ENCODE assay signal across 8 cellular contexts in genomic region chr6:145814501-145815350, GRCh38. TPM values are rescaled to one million over a fixed set of nuclear protein-coding genes. Genes with fewer than 3 reads are reported as not detected.
DNase-seq lines count a peak whose midpoint lies in the region; ATAC-seq and TF ChIP-seq lines count a peak whose summit lies in the region.

A gene with protein sequence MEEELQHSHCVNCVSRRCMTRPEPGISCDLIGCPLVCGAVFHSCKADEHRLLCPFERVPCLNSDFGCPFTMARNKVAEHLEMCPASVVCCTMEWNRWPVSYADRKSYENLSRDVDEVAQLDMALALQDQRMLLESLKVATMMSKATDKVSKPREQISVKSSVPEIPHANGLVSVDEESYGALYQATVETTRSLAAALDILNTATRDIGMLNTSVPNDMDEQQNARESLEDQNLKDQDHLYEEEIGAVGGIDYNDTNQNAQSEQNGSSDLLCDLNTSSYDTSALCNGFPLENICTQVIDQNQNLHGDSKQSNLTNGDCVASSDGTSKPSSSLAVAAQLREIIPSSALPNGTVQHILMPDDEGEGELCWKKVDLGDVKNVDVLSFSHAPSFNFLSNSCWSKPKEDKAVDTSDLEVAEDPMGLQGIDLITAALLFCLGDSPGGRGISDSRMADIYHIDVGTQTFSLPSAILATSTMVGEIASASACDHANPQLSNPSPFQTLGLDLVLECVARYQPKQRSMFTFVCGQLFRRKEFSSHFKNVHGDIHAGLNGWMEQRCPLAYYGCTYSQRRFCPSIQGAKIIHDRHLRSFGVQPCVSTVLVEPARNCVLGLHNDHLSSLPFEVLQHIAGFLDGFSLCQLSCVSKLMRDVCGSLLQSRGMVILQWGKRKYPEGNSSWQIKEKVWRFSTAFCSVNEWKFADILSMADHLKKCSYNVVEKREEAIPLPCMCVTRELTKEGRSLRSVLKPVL (minus strand): TSS chr6:145814795. CDS start chr6:145806405, 8,390 bp downstream.

- H3K36me3 Mint-ChIP-seq in activated CD4-positive, alpha-beta memory T cell treated with anti-CD3 and anti-CD28 coated beads, Interleukin-2, amount 10 ng/mL, durations not matched to agents 7 days and 5 days (ENCODE audit: low read depth), result no peaks in the 10 kb centered on the region

- H3K27ac ChIP-seq in ectodermal cell (ENCODE audit: insufficient read depth, low read depth, low read length, poor library complexity, severe bottlenecking), result peak within 1 kb of the TSS; percentile 95
- H3K27ac ChIP-seq in lung (ENCODE audit: low read depth in 1 of 2, low read length in 1 of 2), result peak within 1 kb of the TSS; percentile 97 to 99

- H3K4me3 ChIP-seq in ectodermal cell (ENCODE audit: insufficient read depth, low read depth, low read length) (peak within 1 kb of the TSS; percentile 83), lung (peak within 1 kb of the TSS; percentile 83)

- H3K9me3 ChIP-seq in ectodermal cell (ENCODE audit: control insufficient read depth, low read length) (no peaks in the 10 kb centered on the region), lung (ENCODE audit: control insufficient read depth in 2 of 2, insufficient read depth in 1 of 2, low read length in 1 of 2) (no peaks in the 10 kb centered on the region)

- peak; percentile 66 for ATAC-seq in GM19372 (IDR thresholded peaks at IDR 0.05; ENCODE audit: low read depth, unreplicated experiment)
- ATAC-seq in HG03521 (IDR thresholded peaks at IDR 0.05; ENCODE audit: unreplicated experiment), result peak; percentile 77
- ATAC-seq in lung (ENCODE audit: insufficient read depth, low FRiP score), result peak; percentile 99

- H3K36me3 ChIP-seq in ectodermal cell (ENCODE audit: control insufficient read depth, insufficient read depth, low read length), result no peaks in the 10 kb centered on the region
- H3K36me3 ChIP-seq in lung (ENCODE audit: control insufficient read depth in 2 of 2, insufficient read depth in 2 of 2, low read length in 2 of 2), result no peaks in the 10 kb centered on the region

- peaks cover 3% of the 10 kb centered on the region for H3K4me1 ChIP-seq in ectodermal cell (ENCODE audit: control insufficient read depth, insufficient read depth, low read length)
- H3K4me1 ChIP-seq in lung (ENCODE audit: control insufficient read depth in 2 of 2, insufficient read depth in 2 of 2, low read length in 2 of 2), result peaks cover 2 to 4% of the 10 kb centered on the region in 2 donors

- H3K4me1 Mint-ChIP-seq in activated CD4-positive, alpha-beta memory T cell treated with anti-CD3 and anti-CD28 coated beads, Interleukin-2, amount 10 ng/mL, durations not matched to agents 7 days and 5 days, result peaks cover 29% of the 10 kb centered on the region

- POLR2A ChIA-PET in activated CD4-positive, alpha-beta memory T cell treated with anti-CD3 and anti-CD28 coated beads, Interleukin-2, amount 10 ng/mL, durations not matched to agents 7 days and 5 days (lab: Charles Lee), result interaction anchor here (0.6 to 3.6 kb wide), 16 partner anchors 10 to 1231 kb away, joined by 3 to 84 read pairs (median 4); partner anchors contain the start of genes EPM2A and SHPRH

- TF ChIP-seq CTCF in lung (IDR thresholded peaks at IDR 0.05; ENCODE audit: control extremely low read depth, extremely low read depth), result no peak

- no peaks in the 10 kb centered on the region for H3K9me3 Mint-ChIP-seq in activated CD4-positive, alpha-beta memory T cell treated with anti-CD3 and anti-CD28 coated beads, Interleukin-2, amount 10 ng/mL, durations not matched to agents 7 days and 5 days

- DNase-seq in CD1c-positive myeloid dendritic cell (ENCODE audit: extremely low spot score) (peak; percentile 96), NCI-H69 (lab: John Stamatoyannopoulos, UW) (peak; percentile 96), lung (ENCODE audit: low spot score) (peak; percentile 86)
- peak; percentile 90 for DNase-seq in activated CD4-positive, alpha-beta memory T cell treated with anti-CD3 and anti-CD28 coated beads, Interleukin-2, amount 10 ng/mL, durations not matched to agents 7 days and 5 days
- DNase-seq in stimulated activated CD4-positive, alpha-beta T cell treated with anti-CD3 and anti-CD28 coated beads, TNF-alpha, amount 100 ng/mL, for 4 hours (ENCODE audit: low read depth in 3 of 3), result peak; percentile 69 to 82 (median 77)

- H3K27ac Mint-ChIP-seq in activated CD4-positive, alpha-beta memory T cell treated with anti-CD3 and anti-CD28 coated beads, Interleukin-2, amount 10 ng/mL, durations not matched to agents 7 days and 5 days, result peak within 1 kb of the TSS; percentile 88

- no peaks in the 10 kb centered on the region for H3K27me3 ChIP-seq in ectodermal cell (ENCODE audit: control insufficient read depth, insufficient read depth, low read length, poor library complexity, severe bottlenecking)
- no peaks in the 10 kb centered on the region for H3K27me3 ChIP-seq in lung (ENCODE audit: control insufficient read depth, insufficient read depth)

- no peaks in the 10 kb centered on the region for H3K27me3 Mint-ChIP-seq in activated CD4-positive, alpha-beta memory T cell treated with anti-CD3 and anti-CD28 coated beads, Interleukin-2, amount 10 ng/mL, durations not matched to agents 7 days and 5 days

- peak within 1 kb of the TSS; percentile 91 for H3K4me3 Mint-ChIP-seq in activated CD4-positive, alpha-beta memory T cell treated with anti-CD3 and anti-CD28 coated beads, Interleukin-2, amount 10 ng/mL, durations not matched to agents 7 days and 5 days

- 0% methylated on average over 91 of the region's 91 CpGs for WGBS in ectodermal cell, 2 experiments
- WGBS in lung, 2 donors, result 0 to 1% methylated on average over 79 to 91 of the region's 91 CpGs

- CTCF ChIA-PET in activated CD4-positive, alpha-beta memory T cell treated with anti-CD3 and anti-CD28 coated beads, Interleukin-2, amount 10 ng/mL, durations not matched to agents 7 days and 5 days (lab: Charles Lee), result interaction anchor here (0.9 to 1.9 kb wide), 8 partner anchors 11 to 113 kb away, joined by 3 to 7 read pairs (median 3); partner anchors contain the start of gene EPM2A

RNA-seq across cellular contexts. Expression of the gene that starts here (rescaled TPM):
- total RNA-seq in activated CD4-positive, alpha-beta memory T cell treated with anti-CD3 and anti-CD28 coated beads, Interleukin-2, amount 10 ng/mL, durations not matched to agents 7 days and 5 days, result 1 to 10 TPM; 5.0 to 5.5 TPM
- polyA plus RNA-seq in ectodermal cell (2013, experiment 1 of 4), result 21.9 TPM
- polyA plus RNA-seq in ectodermal cell (2013, experiment 2 of 4), result 24.1 TPM
- polyA plus RNA-seq in ectodermal cell (2013, experiment 3 of 4), result 17.7 TPM
- polyA plus RNA-seq in ectodermal cell (2013, experiment 4 of 4), result 19.8 TPM
- total RNA-seq in lung, result 10 to 100 TPM in 1 of 2 donors, 1 to 10 TPM in 1; 6.8 to 16.1 TPM
- 1 to 10 TPM; 3.9 to 4.4 TPM for polyA plus RNA-seq in lung

Comparison
In these comparisons a context has a peak if more than half of its experiments do, and no peak if none do; other contexts are left out.
1. Peak in every context shown above with its lines: DNase-seq, ATAC-seq, H3K4me3 ChIP-seq and H3K27ac ChIP-seq.